Comparison of ENCODE assay signal across 8 cellular contexts in the genomic region with DNA sequence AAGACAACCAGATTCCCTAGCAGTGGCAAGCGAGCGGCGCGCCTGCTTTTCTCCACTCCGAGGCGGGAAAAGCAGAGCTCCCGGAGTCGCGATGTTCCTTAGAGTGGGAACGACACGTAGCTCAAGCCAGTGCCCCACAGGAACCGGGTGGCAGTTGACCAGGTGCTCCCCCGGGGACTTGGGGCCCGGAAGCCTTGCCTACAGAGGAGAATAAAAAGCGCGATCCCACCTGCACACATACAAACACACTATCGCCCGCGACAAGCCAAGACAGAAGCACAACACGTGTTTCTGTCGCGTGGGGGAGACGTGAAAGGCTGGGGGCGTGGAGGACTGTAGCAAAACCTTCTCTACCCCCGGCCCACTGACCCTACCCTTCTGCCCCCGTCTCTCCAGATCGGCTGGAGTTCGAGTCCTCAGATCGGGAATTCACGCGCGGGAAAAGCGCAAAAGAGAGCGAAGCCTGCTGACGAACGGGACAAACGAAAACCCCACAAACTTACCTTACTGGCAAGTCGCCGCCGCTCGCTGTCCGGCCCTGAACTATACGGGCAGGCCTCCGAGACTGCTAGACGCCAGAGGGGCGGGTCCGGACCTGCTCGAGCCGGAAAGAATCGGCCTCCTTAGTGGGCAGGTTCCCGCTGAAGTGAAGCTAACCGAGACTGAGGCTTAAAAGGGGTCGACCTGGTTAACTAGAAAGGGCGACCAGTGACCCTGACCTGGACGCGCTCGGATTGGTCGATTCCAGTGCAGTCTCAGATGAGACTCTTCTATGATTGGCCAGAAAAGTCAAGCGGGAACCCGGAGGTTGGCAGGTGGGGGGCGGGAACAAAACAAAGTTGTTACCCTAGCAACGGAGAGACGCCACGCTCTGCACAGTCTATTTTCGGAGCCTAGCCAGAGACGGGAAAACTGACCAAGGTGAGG. TPM values are rescaled to one million over a fixed set of nuclear protein-coding genes. Genes with fewer than 3 reads are reported as not detected.
DNase-seq lines count a peak whose midpoint lies in the region; ATAC-seq and TF ChIP-seq lines count a peak whose summit lies in the region.

Gene DNAAF6 (plus strand): TSS at position 842 of the 927 bp plus-strand sequence. CDS start 6,265 bp downstream, outside the sequence.
Gene NUP62CL (minus strand): TSS at position 664 of the 927 bp plus-strand sequence. CDS start 31,287 bp downstream, outside the sequence.

- H3K9me3 ChIP-seq in endocrine pancreas (ENCODE audit: control insufficient read depth, low read length) (no peaks in the 10 kb centered on the region), mononuclear cell (ENCODE audit: low read depth, low read length) (no peaks in the 10 kb centered on the region)

- ATAC-seq in GM18873 (IDR thresholded peaks at IDR 0.05; ENCODE audit: low FRiP score, unreplicated experiment) (peak; percentile 94), HG03159 (IDR thresholded peaks at IDR 0.05; ENCODE audit: unreplicated experiment) (peak; percentile 95)

- H3K9ac ChIP-seq in endocrine pancreas (ENCODE audit: control insufficient read depth, insufficient read depth, low read length), result peak within 1 kb of the TSS; percentile 5

- H3K27ac ChIP-seq in 22Rv1, result peak within 1 kb of the TSS; percentile 90

- no peaks in the 10 kb centered on the region for H3K36me3 ChIP-seq in endocrine pancreas (ENCODE audit: control insufficient read depth, insufficient read depth, low read length)

- peak; percentile 72 for DNase-seq in NCI-H460 (ENCODE audit: extremely low read depth, low read depth)
- DNase-seq in activated CD8-positive, alpha-beta memory T cell treated with anti-CD3 and anti-CD28 coated beads for 4 hours (ENCODE audit: low read depth in 2 of 2), result peak; percentile 29 to 39
- peak; percentile 73 for DNase-seq in stimulated activated CD8-positive, alpha-beta memory T cell treated with anti-CD3 and anti-CD28 coated beads, Interleukin-4, amount 100 ng/mL, for 48 hours

- H3K27me3 ChIP-seq in endocrine pancreas (ENCODE audit: control insufficient read depth, insufficient read depth, low read length), result no peaks in the 10 kb centered on the region
- H3K27me3 ChIP-seq in mononuclear cell (ENCODE audit: insufficient read depth, low read length), result peaks cover 5% of the 10 kb centered on the region

- no peak for TF ChIP-seq CTCF in 22Rv1 (IDR thresholded peaks at IDR 0.05)

- H3K4me1 ChIP-seq in endocrine pancreas (ENCODE audit: control insufficient read depth, insufficient read depth, low read length) (no peaks in the 10 kb centered on the region), mononuclear cell (ENCODE audit: insufficient read depth, low read length) (peaks cover 4% of the 10 kb centered on the region)

- peak within 1 kb of the TSS; percentile 58 for H3K4me3 ChIP-seq in endocrine pancreas (ENCODE audit: control insufficient read depth, insufficient read depth, low read length)
- H3K4me3 ChIP-seq in mononuclear cell (ENCODE audit: low read length), result peak within 1 kb of the TSS; percentile 41

RNA-seq across cellular contexts. Expression of gene DNAAF6, which starts in this region (rescaled TPM):
- total RNA-seq in NCI-H460 (2014; rRNA removed; shearing (Covaris generic)), result not detected in 2 replicates
- not detected in 2 replicates for polyA plus RNA-seq in NCI-H460 (2014; cell fraction: nucleus; rRNA removed)
- total RNA-seq in mononuclear cell, result 0.10 TPM

RNA-seq across cellular contexts. Expression of gene NUP62CL, which starts in this region (rescaled TPM):
- 11.8 and 12.6 TPM in 2 replicates for total RNA-seq in NCI-H460 (2014; rRNA removed; shearing (Covaris generic))
- polyA plus RNA-seq in NCI-H460 (2014; cell fraction: nucleus; rRNA removed), result 31.8 and 42.4 TPM in 2 replicates
- total RNA-seq in mononuclear cell, result 2.3 TPM

Comparison
In these comparisons a context has a peak if more than half of its experiments do, and no peak if none do; other contexts are left out.
1. Peak in every context shown above with its lines: DNase-seq, ATAC-seq, H3K4me3 ChIP-seq and H3K27ac ChIP-seq.